Comparison of ENCODE assay signal across 1 cellular context in genomic region chr19:33486936-33487793, GRCh38.
TF ChIP-seq lines count a peak whose summit lies in the region.

No MANE protein-coding gene starts in this region.

TF ChIP-seq in SK-N-SH, 30 proteins besides CTCF, POLR2A, EP300 and RAD21 (continued from another document):
- TF ChIP-seq REST (IDR thresholded peaks at IDR 0.05; ENCODE audit: low read depth, low read length) = no peak
- no peak for TF ChIP-seq FOXJ3 (CRISPR knock-in tag; IDR thresholded peaks at IDR 0.05)
- no peak for TF ChIP-seq TAF1 (IDR thresholded peaks at IDR 0.05; ENCODE audit: borderline replicate concordance, low read depth, low read length)
- no peak for TF ChIP-seq SMC3 (IDR thresholded peaks at IDR 0.05; ENCODE audit: low read depth, low read length)
- no peak for TF ChIP-seq RXRA (IDR thresholded peaks at IDR 0.05; ENCODE audit: borderline replicate concordance, low read depth)
- TF ChIP-seq TCF12 (IDR thresholded peaks at IDR 0.05) = no peak
- no peak for TF ChIP-seq GATA2 (CRISPR knock-in tag; IDR thresholded peaks at IDR 0.05)
